Comparison of ENCODE assay signal across 27 cellular contexts in the genomic region with DNA sequence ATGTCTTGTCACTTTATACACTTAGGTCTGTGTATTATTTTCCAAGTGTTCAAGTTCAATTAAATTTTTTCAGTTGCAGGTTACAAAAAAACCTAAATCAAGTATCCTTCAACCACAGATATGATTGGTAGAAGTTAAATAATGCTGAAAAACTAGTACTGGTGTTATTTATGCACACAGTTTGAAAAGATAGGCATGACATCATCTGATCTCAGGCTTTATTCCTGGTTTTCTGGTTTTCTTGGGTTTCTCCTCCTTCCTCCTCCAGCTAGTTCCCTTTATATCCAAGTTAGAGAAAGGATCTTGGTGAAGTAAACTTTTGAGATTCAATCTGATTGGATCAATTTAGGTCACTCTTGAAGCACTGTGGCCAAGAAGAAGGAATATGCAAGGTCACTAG.
"Had no signal": no experiment of that assay in that cellular context is flagged by ENCODE, and none has a peak within 500 bp of the region (broad histone marks: within the 10 kb centered on the region; RNA-seq: fewer than 3 reads in every experiment).

No MANE protein-coding gene starts in this region.

- H3K27me3 ChIP-seq: neural progenitor cell, pancreas, sigmoid colon, spleen, suprapubic skin, tibial artery, upper lobe of right lung had no signal

- H2AFZ ChIP-seq: neural progenitor cell had no signal

- H3K36me3 Mint-ChIP-seq: naive B cell; natural killer cell; neural progenitor cell; stimulated activated effector memory CD8-positive, alpha-beta T cell treated with anti-CD3 and anti-CD28 coated beads, Interleukin-12 subunit alpha, Interleukin-12 subunit beta, amount 100 ng/mL, for 72 hours had no signal

- H3K4me1 ChIP-seq: left ventricle myocardium inferior, neural progenitor cell, pancreas, prostate gland, sigmoid colon, spleen, suprapubic skin, tibial artery, upper lobe of right lung had no signal

- H3K4me3 Mint-ChIP-seq: mesothelial cell of epicardium; naive B cell; natural killer cell; nephron progenitor cell; neural progenitor cell; stimulated activated effector memory CD8-positive, alpha-beta T cell treated with anti-CD3 and anti-CD28 coated beads, Interleukin-12 subunit alpha, Interleukin-12 subunit beta, amount 100 ng/mL, for 72 hours; stimulated activated naive CD8-positive, alpha-beta T cell treated with anti-CD3 and anti-CD28 coated beads, Interleukin-15, Interleukin-2, amounts not matched to agents 100 ng/mL and 50 ng/mL, for 24 hours had no signal

- H3K4me1 Mint-ChIP-seq: naive B cell; natural killer cell; nephron progenitor cell; neural progenitor cell; stimulated activated effector memory CD8-positive, alpha-beta T cell treated with anti-CD3 and anti-CD28 coated beads, Interleukin-12 subunit alpha, Interleukin-12 subunit beta, amount 100 ng/mL, for 72 hours had no signal

- H3K27ac ChIP-seq: left ventricle myocardium inferior, neural progenitor cell, pancreas, prostate gland, sigmoid colon, spleen, suprapubic skin, thoracic aorta, tibial artery, upper lobe of right lung had no signal

- ATAC-seq: natural killer cell; pancreas; right cardiac atrium; stimulated activated effector memory CD8-positive, alpha-beta T cell treated with anti-CD3 and anti-CD28 coated beads, Interleukin-12 subunit alpha, Interleukin-12 subunit beta, amount 100 ng/mL, for 72 hours; upper lobe of right lung had no signal

- H3K4me2 ChIP-seq: neural progenitor cell had no signal

- H3K4me3 ChIP-seq: left ventricle myocardium inferior, lung, neural progenitor cell, pancreas, prostate gland, sigmoid colon, spleen, suprapubic skin, thoracic aorta, tibial artery, upper lobe of right lung had no signal

- H3K9me3 Mint-ChIP-seq: nephron progenitor cell; stimulated activated effector memory CD8-positive, alpha-beta T cell treated with anti-CD3 and anti-CD28 coated beads, Interleukin-12 subunit alpha, Interleukin-12 subunit beta, amount 100 ng/mL, for 72 hours; stimulated activated naive CD8-positive, alpha-beta T cell treated with anti-CD3 and anti-CD28 coated beads, Interleukin-15, Interleukin-2, amounts not matched to agents 100 ng/mL and 50 ng/mL, for 24 hours had no signal

- DNase-seq: islet precursor cell; left ventricle myocardium inferior; mesendoderm; naive B cell; natural killer cell; nephron progenitor cell; nucleus accumbens; pancreas; posterior cingulate gyrus; retina; right cardiac atrium; sigmoid colon; small intestine; spleen; stimulated activated CD4-positive, alpha-beta T cell treated with anti-CD3 and anti-CD28 coated beads, Interleukin-4, amount 100 ng/mL, for 24 hours; stimulated activated naive CD4-positive, alpha-beta T cell; tibial artery; trophoblast cell; upper lobe of right lung had no signal

- H3K27ac Mint-ChIP-seq: mesothelial cell of epicardium; naive B cell; natural killer cell; nephron progenitor cell; neural progenitor cell; stimulated activated effector memory CD8-positive, alpha-beta T cell treated with anti-CD3 and anti-CD28 coated beads, Interleukin-12 subunit alpha, Interleukin-12 subunit beta, amount 100 ng/mL, for 72 hours; stimulated activated naive CD8-positive, alpha-beta T cell treated with anti-CD3 and anti-CD28 coated beads, Interleukin-15, Interleukin-2, amounts not matched to agents 100 ng/mL and 50 ng/mL, for 24 hours had no signal

- H3K9ac ChIP-seq: neural progenitor cell had no signal

- H3K27me3 Mint-ChIP-seq: naive B cell; stimulated activated naive CD8-positive, alpha-beta T cell treated with anti-CD3 and anti-CD28 coated beads, Interleukin-15, Interleukin-2, amounts not matched to agents 100 ng/mL and 50 ng/mL, for 24 hours had no signal

- H3K36me3 ChIP-seq: left ventricle myocardium inferior, neural progenitor cell, pancreas, prostate gland, sigmoid colon, spleen, suprapubic skin, thoracic aorta, tibial artery, upper lobe of right lung had no signal

- H3K9me3 ChIP-seq: pancreas, prostate gland, sigmoid colon, suprapubic skin, thoracic aorta, tibial artery, upper lobe of right lung had no signal
